Comparison of ENCODE assay signal across 27 cellular contexts in the genomic region with DNA sequence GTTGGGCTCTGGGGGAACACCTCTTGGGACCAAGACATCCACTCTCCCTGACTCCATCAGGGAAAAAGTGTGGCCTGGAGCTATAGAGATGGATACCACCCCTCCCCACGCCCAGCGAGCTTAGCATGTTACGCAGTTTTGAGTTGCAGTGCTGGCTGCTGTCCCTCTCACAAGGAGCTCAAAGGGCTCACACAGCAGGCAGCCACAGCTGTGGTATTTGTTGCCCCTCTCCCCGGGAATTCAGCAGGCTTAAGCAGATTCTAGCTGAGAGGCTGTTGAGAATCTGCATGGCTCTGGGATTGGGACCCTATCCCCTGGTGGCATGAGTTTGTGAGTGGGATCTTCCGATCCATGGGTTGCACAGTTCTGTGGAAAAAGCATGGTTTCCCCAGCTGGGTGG.
"Had no signal": no experiment of that assay in that cellular context is flagged by ENCODE, and none has a peak within 500 bp of the region (broad histone marks: within the 10 kb centered on the region; RNA-seq: fewer than 3 reads in every experiment).

No MANE protein-coding gene starts in this region.

- H3K36me3 ChIP-seq: esophagus squamous epithelium, heart right ventricle, lower lobe of right lung, sigmoid colon, stomach, thyroid gland had no signal

- H3K4me1 Mint-ChIP-seq: natural killer cell; neural crest cell; stimulated activated effector memory CD8-positive, alpha-beta T cell treated with anti-CD3 and anti-CD28 coated beads, Interleukin-12 subunit alpha, Interleukin-12 subunit beta, amount 100 ng/mL, for 72 hours had no signal

- H3K9me3 ChIP-seq: sigmoid colon, thyroid gland had no signal

- ATAC-seq: heart right ventricle; left ventricle myocardium superior; lower lobe of right lung; natural killer cell; psoas muscle; right cardiac atrium; stimulated activated effector memory CD8-positive, alpha-beta T cell treated with anti-CD3 and anti-CD28 coated beads, Interleukin-12 subunit alpha, Interleukin-12 subunit beta, amount 100 ng/mL, for 72 hours had no signal

- H3K27ac Mint-ChIP-seq: natural killer cell; stimulated activated effector memory CD8-positive, alpha-beta T cell treated with anti-CD3 and anti-CD28 coated beads, Interleukin-12 subunit alpha, Interleukin-12 subunit beta, amount 100 ng/mL, for 72 hours; type B pancreatic cell had no signal

- H3K27me3 Mint-ChIP-seq: type B pancreatic cell had no signal

- FAIRE-seq: endometrium, keratinocyte had no signal

- H3K27ac ChIP-seq: coronary artery, esophagus squamous epithelium, heart right ventricle, lower lobe of right lung, psoas muscle, sigmoid colon, stomach, thyroid gland had no signal

- H3K4me3 ChIP-seq: coronary artery, esophagus squamous epithelium, heart right ventricle, lower lobe of right lung, psoas muscle, sigmoid colon, stomach, thyroid gland had no signal

- H3K4me3 Mint-ChIP-seq: natural killer cell; neural crest cell; stimulated activated effector memory CD8-positive, alpha-beta T cell treated with anti-CD3 and anti-CD28 coated beads, Interleukin-12 subunit alpha, Interleukin-12 subunit beta, amount 100 ng/mL, for 72 hours; type B pancreatic cell had no signal

- DNase-seq: dermis blood vessel endothelial cell; effector memory CD4-positive, alpha-beta T cell; erythroblast; esophagus squamous epithelium; foreskin melanocyte; glutamatergic neuron; heart right ventricle; hippocampal formation; left ventricle myocardium superior; lower lobe of right lung; natural killer cell; nucleus accumbens; posterior cingulate gyrus; psoas muscle; sigmoid colon; stimulated activated CD4-positive, alpha-beta T cell treated with anti-CD3 and anti-CD28 coated beads, Interleukin-2, amount 100 ng/mL, for 24 hours; stimulated activated CD4-positive, alpha-beta T cell treated with anti-CD3 and anti-CD28 coated beads, Interleukin-4, amount 100 ng/mL, for 24 hours; stimulated activated naive CD4-positive, alpha-beta T cell treated with Interleukin-2 at 50 U/mL for 16 hours; thyroid gland had no signal

- H3K4me1 ChIP-seq: esophagus squamous epithelium, heart right ventricle, lower lobe of right lung, psoas muscle, sigmoid colon, thyroid gland had no signal

- H3K27me3 ChIP-seq: esophagus squamous epithelium, heart right ventricle, sigmoid colon, stomach, thyroid gland had no signal

- H3K36me3 Mint-ChIP-seq: stimulated activated effector memory CD8-positive, alpha-beta T cell treated with anti-CD3 and anti-CD28 coated beads, Interleukin-12 subunit alpha, Interleukin-12 subunit beta, amount 100 ng/mL, for 72 hours; type B pancreatic cell had no signal
